In the genomic region with DNA sequence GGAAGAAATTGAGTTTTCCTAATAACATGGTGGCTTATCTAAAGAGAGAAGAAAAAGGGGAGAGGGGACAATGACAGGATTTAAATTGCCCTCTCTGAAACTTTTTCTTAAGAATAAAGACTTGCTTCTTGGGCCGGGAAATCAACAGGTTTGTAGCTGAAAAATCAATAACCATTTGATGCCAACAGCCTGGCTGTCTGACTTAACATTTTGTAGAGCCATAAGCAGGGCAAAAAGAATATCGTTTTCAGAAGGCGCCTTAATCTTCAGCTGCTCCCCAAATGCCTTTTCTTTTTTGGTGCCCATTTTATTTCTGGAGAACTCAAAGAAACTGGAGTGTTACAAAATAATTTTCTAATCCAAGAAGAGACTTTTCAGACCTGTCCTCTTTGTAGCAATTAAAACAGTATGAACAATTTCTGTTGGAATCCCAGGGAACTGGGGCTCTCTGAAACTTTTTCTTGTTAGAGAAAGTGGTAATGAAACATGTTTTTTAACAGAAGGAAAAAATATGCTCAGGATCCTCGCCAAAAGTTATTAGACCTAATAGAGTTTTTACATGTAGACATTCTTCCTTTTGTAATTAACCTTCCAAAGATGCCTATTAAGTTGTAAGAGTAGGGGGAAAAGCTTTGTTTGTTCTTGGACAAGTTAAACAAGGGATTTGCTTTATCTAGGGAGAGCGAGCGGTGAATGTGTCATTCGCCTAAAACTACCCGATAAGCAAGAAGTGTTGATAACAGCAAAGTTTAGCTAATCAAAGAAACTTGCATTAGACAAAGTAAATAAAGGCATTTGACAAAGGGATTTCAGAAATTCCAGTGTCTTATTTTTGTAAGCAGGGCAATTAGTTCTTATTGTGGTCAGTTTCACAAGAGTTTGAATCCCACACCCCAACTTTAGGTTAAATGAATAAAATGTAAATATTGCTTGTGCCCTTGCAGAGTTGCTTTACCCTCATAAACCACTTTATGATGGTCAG, we compare ENCODE assay signal across 14 cellular contexts. TPM values are rescaled to one million over a fixed set of nuclear protein-coding genes. Genes with fewer than 3 reads are reported as not detected.
DNase-seq lines count a peak whose midpoint lies in the region; ATAC-seq and TF ChIP-seq lines count a peak whose summit lies in the region.
"Had no signal": no experiment of that assay in that cellular context is flagged by ENCODE, and none has a peak within 500 bp of the region (broad histone marks: within the 10 kb centered on the region; RNA-seq: fewer than 3 reads in every experiment).

No MANE protein-coding gene starts in this region.

- DNase-seq in BJ (ENCODE audit: low read depth): no peak
- DNase-seq in adipocyte (ENCODE audit: low read depth): peak; percentile 48
- DNase-seq in activated T-cell treated with anti-CD3 and anti-CD28 coated beads, Interleukin-2, amount 50 U/mL, for 4 hours: no peak
- DNase-seq in midbrain (lab: John Stamatoyannopoulos, UW): no peak
- no peak for DNase-seq in SJCRH30
- DNase-seq in OCI-M2 (lab: John Stamatoyannopoulos, UW; ENCODE audit: unreplicated experiment): no peak
- DNase-seq: glutamatergic neuron, Kasumi-1, NCI-H226 had no signal

- H3K9me3 ChIP-seq in adipocyte (ENCODE audit: control insufficient read depth, low read length): no peaks in the 10 kb centered on the region
- H3K9me3 ChIP-seq in gastroesophageal sphincter: no peaks in the 10 kb centered on the region
- H3K9me3 ChIP-seq in parathyroid adenoma (ENCODE audit: control insufficient read depth, low read length): no peaks in the 10 kb centered on the region
- H3K9me3 ChIP-seq in SJCRH30 (replicated peaks): no peaks in the 10 kb centered on the region

- peaks cover 48% of the 10 kb centered on the region for H3K27me3 Mint-ChIP-seq in activated T-cell treated with anti-CD3 and anti-CD28 coated beads, Interleukin-2, amount 50 U/mL, for 4 hours (ENCODE audit: low read depth)

- no peaks in the 10 kb centered on the region for H3K36me3 Mint-ChIP-seq in activated T-cell treated with anti-CD3 and anti-CD28 coated beads, Interleukin-2, amount 50 U/mL, for 4 hours (ENCODE audit: insufficient read depth)
- H3K36me3 Mint-ChIP-seq: natural killer cell treated with Interleukin-12 subunit alpha and Interleukin-12 subunit beta and Interleukin-15 and Interleukin-18, amount 100 ng/mL, for 72 hours had no signal

- CTCF ChIA-PET in BJ (lab: Yijun Ruan, JAX): interaction anchor here (0.6 to 1.3 kb wide), 2 partner anchors 13 to 163 kb away, joined by 3 read pairs; no protein-coding TSS in a partner anchor

- no peak for TF ChIP-seq POLR2A in gastroesophageal sphincter (IDR thresholded peaks at IDR 0.05)

- WGBS in gastroesophageal sphincter (ENCODE audit: low coverage in 1 of 2), 2 donors: 5 to 13% methylated on average over 8 of the region's 8 CpGs

- H3K4me3 Mint-ChIP-seq in activated T-cell treated with anti-CD3 and anti-CD28 coated beads, Interleukin-2, amount 50 U/mL, for 4 hours: no peak overlapping the region
- H3K4me3 Mint-ChIP-seq: natural killer cell treated with Interleukin-12 subunit alpha and Interleukin-12 subunit beta and Interleukin-15 and Interleukin-18, amount 100 ng/mL, for 72 hours had no signal

- H3K4me1 ChIP-seq in adipocyte (ENCODE audit: control insufficient read depth, insufficient read depth, low read length) (peaks cover 13% of the 10 kb centered on the region), gastroesophageal sphincter (peaks cover 0 to 61% (median 5%) of the 10 kb centered on the region in 3 donors), parathyroid adenoma (no peaks in the 10 kb centered on the region), SJCRH30 (no peaks in the 10 kb centered on the region)

- peak overlapping the region; percentile 73 for H3K4me2 ChIP-seq in parathyroid adenoma (ENCODE audit: low read length)

- H3K27ac ChIP-seq in gastroesophageal sphincter: peak overlapping the region; percentile 92 to 98 (median 94)
- peak overlapping the region; percentile 33 for H3K27ac ChIP-seq in parathyroid adenoma
- no peak overlapping the region for H3K27ac ChIP-seq in SJCRH30
- H3K27ac ChIP-seq: C4-2B had no signal

- TF ChIP-seq EP300 in gastroesophageal sphincter (IDR thresholded peaks at IDR 0.05): no peak

- H3K79me2 ChIP-seq in parathyroid adenoma: no peaks in the 10 kb centered on the region

- TF ChIP-seq CTCF in BJ (IDR thresholded peaks at IDR 0.05; ENCODE audit: insufficient read depth, low read depth, low read length) (no peak), gastroesophageal sphincter (IDR thresholded peaks at IDR 0.05) (no peak), parathyroid adenoma (IDR thresholded peaks at IDR 0.05) (no peak)

- H3K27me3 ChIP-seq in BJ (ENCODE audit: control insufficient read depth, insufficient read depth, low read length): no peaks in the 10 kb centered on the region
- no peaks in the 10 kb centered on the region for H3K27me3 ChIP-seq in adipocyte (replicated peaks; ENCODE audit: control insufficient read depth, insufficient read depth, low read length)
- H3K27me3 ChIP-seq in gastroesophageal sphincter: no peaks in the 10 kb centered on the region
- no peaks in the 10 kb centered on the region for H3K27me3 ChIP-seq in parathyroid adenoma (ENCODE audit: control insufficient read depth, insufficient read depth, low read length)
- peaks cover 26% of the 10 kb centered on the region for H3K27me3 ChIP-seq in SJCRH30

- no peak overlapping the region for H3K9ac ChIP-seq in adipocyte (ENCODE audit: low read length)
- H3K9ac ChIP-seq in parathyroid adenoma: no peak overlapping the region

- H3K9me3 Mint-ChIP-seq in activated T-cell treated with anti-CD3 and anti-CD28 coated beads, Interleukin-2, amount 50 U/mL, for 4 hours: no peaks in the 10 kb centered on the region
- H3K9me3 Mint-ChIP-seq: natural killer cell treated with Interleukin-12 subunit alpha and Interleukin-12 subunit beta and Interleukin-15 and Interleukin-18, amount 100 ng/mL, for 72 hours had no signal

- peak overlapping the region; percentile 34 for H2AFZ ChIP-seq in parathyroid adenoma

- H3K4me1 Mint-ChIP-seq in activated T-cell treated with anti-CD3 and anti-CD28 coated beads, Interleukin-2, amount 50 U/mL, for 4 hours (ENCODE audit: low read depth): peaks cover 2% of the 10 kb centered on the region

- H3K36me3 ChIP-seq in BJ (ENCODE audit: control insufficient read depth, insufficient read depth, low read length) (no peaks in the 10 kb centered on the region), adipocyte (ENCODE audit: control insufficient read depth, insufficient read depth, low read length, severe bottlenecking) (no peaks in the 10 kb centered on the region), gastroesophageal sphincter (no peaks in the 10 kb centered on the region), parathyroid adenoma (ENCODE audit: control insufficient read depth, insufficient read depth, low read length) (no peaks in the 10 kb centered on the region), SJCRH30 (no peaks in the 10 kb centered on the region)

- no peak for ATAC-seq in gastroesophageal sphincter
- no peak for ATAC-seq in activated T-cell treated with anti-CD3 and anti-CD28 coated beads, Interleukin-2, amount 50 U/mL, for 4 hours
- ATAC-seq: natural killer cell treated with Interleukin-12 subunit alpha and Interleukin-12 subunit beta and Interleukin-15 and Interleukin-18, amount 100 ng/mL, for 72 hours had no signal

- H3K4me3 ChIP-seq in BJ (ENCODE audit: low read depth, low read length): peak overlapping the region; percentile 48
- H3K4me3 ChIP-seq in adipocyte (ENCODE audit: low read length): no peak overlapping the region
- peak overlapping the region; percentile 73 to 97 for H3K4me3 ChIP-seq in gastroesophageal sphincter
- H3K4me3 ChIP-seq in parathyroid adenoma (ENCODE audit: low read depth, low read length): peak overlapping the region; percentile 66
- no peak overlapping the region for H3K4me3 ChIP-seq in SJCRH30

- POLR2A ChIA-PET in BJ (lab: Charles Lee): interaction anchor here (0.6 kb wide), 1 partner anchor 23 kb away, joined by 21 read pairs; no protein-coding TSS in a partner anchor

RNA-seq across cellular contexts. Expression of gene RARB, which starts 2.2 kb away (rescaled TPM):
- 7.8 and 10.1 TPM in 2 replicates for polyA plus RNA-seq in BJ (2011; rRNA removed)
- polyA minus RNA-seq in BJ (2011; rRNA and poly(A)+ RNA removed): 13.2 and 19.9 TPM in 2 replicates
- 10 to 100 TPM; 13.1 to 45.8 (median 25.3) TPM for total RNA-seq in gastroesophageal sphincter
- total RNA-seq in activated T-cell treated with anti-CD3 and anti-CD28 coated beads, Interleukin-2, amount 50 U/mL, for 4 hours: under 1 TPM in 1 of 3 donors, not detected in 2; 0.18 TPM
- 0.18 and 0.46 TPM in 2 replicates for total RNA-seq in SJCRH30 (2014; rRNA removed; shearing (Covaris generic))
- total RNA-seq: activated CD8-positive, alpha-beta memory T cell treated with anti-CD3 and anti-CD28 coated beads for 36 hours; natural killer cell treated with Interleukin-12 subunit alpha and Interleukin-12 subunit beta and Interleukin-15 and Interleukin-18, amount 100 ng/mL, for 72 hours had no signal

Comparison
In these comparisons a context has a peak if more than half of its experiments do, and no peak if none do; other contexts are left out.
1. H3K4me3 ChIP-seq: peak in BJ (single experiment), gastroesophageal sphincter (2 of 2) and parathyroid adenoma (single experiment); none in adipocyte (single experiment) and SJCRH30 (single experiment).